In the genomic region with DNA sequence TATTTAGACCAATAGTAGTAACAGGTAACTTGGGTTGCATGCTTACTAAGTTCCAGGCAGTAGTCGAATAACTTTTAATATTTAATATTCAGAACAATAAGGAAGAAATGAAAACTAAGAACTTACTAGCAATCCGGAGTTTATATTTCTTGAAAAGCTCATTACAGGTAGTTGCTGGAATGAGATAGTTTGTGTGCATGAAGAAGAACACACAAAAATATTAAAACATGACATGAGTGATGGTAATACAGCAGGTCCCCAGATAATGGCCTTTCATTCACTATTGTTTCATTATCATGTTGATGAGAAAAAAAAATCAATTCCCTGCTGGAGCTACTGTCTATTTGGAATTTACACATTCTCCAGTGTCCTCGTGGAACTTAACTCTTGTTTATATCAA, we compare ENCODE assay signal across 11 cellular contexts.
"Had no signal": no experiment of that assay in that cellular context is flagged by ENCODE, and none has a peak within 500 bp of the region (broad histone marks: within the 10 kb centered on the region; RNA-seq: fewer than 3 reads in every experiment).

No MANE protein-coding gene starts in this region.

- DNase-seq: GM23248, GOT3, H7, H9, HCEC 1CT, HFFc6 had no signal

- H3K9me3 ChIP-seq: HAP-1 had no signal

- H3K4me2 ChIP-seq: GM23338 had no signal

- ATAC-seq: GM23338, HCT116 had no signal

- H2AFZ ChIP-seq: GM23248, GM23338 had no signal

- H3K4me3 ChIP-seq: GM23248, GM23338, HAP-1 had no signal

- FAIRE-seq: H1, H54 had no signal

- H3K9ac ChIP-seq: GM23248 had no signal

- H3K36me3 ChIP-seq: HAP-1 had no signal

- H3K27ac ChIP-seq: GM23248 had no signal
